Comparison of ENCODE assay signal across 26 cellular contexts in the genomic region with DNA sequence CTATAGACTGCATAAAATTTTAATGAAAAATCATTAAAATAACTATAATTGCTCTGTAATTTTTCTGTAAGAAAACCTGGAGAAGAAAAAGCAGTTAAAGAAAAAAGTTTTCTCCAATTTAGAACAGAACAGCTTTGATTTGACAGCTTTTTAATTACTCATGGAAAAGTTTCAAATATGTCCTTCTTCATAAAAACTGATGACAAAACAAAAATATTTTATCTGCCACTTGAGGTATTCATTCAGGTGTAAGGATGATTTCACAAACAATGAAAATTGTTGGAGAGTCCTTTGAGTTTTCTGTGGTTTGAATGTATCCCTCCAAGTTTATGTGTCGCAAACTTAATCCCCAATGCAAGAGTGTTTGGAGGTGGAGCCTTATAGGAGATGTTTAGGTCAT.
"Had no signal": no experiment of that assay in that cellular context is flagged by ENCODE, and none has a peak within 500 bp of the region (broad histone marks: within the 10 kb centered on the region; RNA-seq: fewer than 3 reads in every experiment).

No MANE protein-coding gene starts in this region.

- H3K9me3 ChIP-seq: colonic mucosa, esophagus squamous epithelium, left lung, lower lobe of right lung, mucosa of descending colon had no signal

- H3K4me3 ChIP-seq: colonic mucosa, esophagus squamous epithelium, gastrocnemius medialis, heart right ventricle, left lung, lower lobe of right lung, mucosa of descending colon had no signal

- H3K36me3 ChIP-seq: colonic mucosa, esophagus squamous epithelium, gastrocnemius medialis, heart right ventricle, left lung, lower lobe of right lung had no signal

- H3K27ac ChIP-seq: colonic mucosa, epithelial cell of prostate, esophagus squamous epithelium, gastrocnemius medialis, heart right ventricle, left lung, lower lobe of right lung had no signal

- FAIRE-seq: endometrium, islet of Langerhans, keratinocyte had no signal

- H3K4me1 ChIP-seq: colonic mucosa, esophagus squamous epithelium, gastrocnemius medialis, heart right ventricle, left lung, lower lobe of right lung had no signal

- H3K27me3 ChIP-seq: colonic mucosa, esophagus squamous epithelium, gastrocnemius medialis, heart right ventricle, left lung had no signal

- ATAC-seq: effector memory CD8-positive, alpha-beta T cell; esophagus mucosa; gastrocnemius medialis; heart right ventricle; left cardiac atrium; left lung; left ventricle myocardium superior; lower lobe of right lung; mucosa of descending colon had no signal

- DNase-seq: colonic mucosa; cortex of kidney; effector CD8-positive, alpha-beta T cell; effector memory CD8-positive, alpha-beta T cell; endodermal cell; erythroblast; esophagus squamous epithelium; foreskin fibroblast; foreskin melanocyte; gastrocnemius medialis; glutamatergic neuron; head of caudate nucleus; heart right ventricle; hippocampal formation; left cardiac atrium; left lung; left ventricle myocardium superior; lower lobe of right lung; mesenchymal stem cell; mucosa of descending colon; naive B cell had no signal
